21 cellular contexts compared by ENCODE assay signal in genomic region chr2:191574232-191574631, GRCh38.
DNase-seq lines count a peak whose midpoint lies in the region; ATAC-seq, FAIRE-seq and TF ChIP-seq lines count a peak whose summit lies in the region.
"Had no signal": no experiment of that assay in that cellular context is flagged by ENCODE, and none has a peak within 500 bp of the region (broad histone marks: within the 10 kb centered on the region; RNA-seq: fewer than 3 reads in every experiment).

No MANE protein-coding gene starts in this region.

- H3K36me3 Mint-ChIP-seq in activated CD4-positive, alpha-beta T cell treated with anti-CD3 and anti-CD28 coated beads, Interleukin-2, amount 10 ng/mL, durations not matched to agents 24 days and 14 days (ENCODE audit: low read depth), result no peaks in the 10 kb centered on the region
- no peaks in the 10 kb centered on the region for H3K36me3 Mint-ChIP-seq in activated T-helper 2 cell treated with anti-CD3 and anti-CD28 coated beads, Interferon-gamma antibody, Interleukin-2, Interleukin-4, amounts not matched to agents 10 μg/mL and 5 μg/mL and 100 μg/mL, durations not matched to agents 14 hours and 24 hours and 36 hours (ENCODE audit: low read depth)
- H3K36me3 Mint-ChIP-seq: IgD-negative memory B cell had no signal

- CTCF ChIA-PET in K562 (lab: Yijun Ruan, JAX; ENCODE audit: low intra/inter-chr PET ratio), result no interaction called here

- TF ChIP-seq EP300 in K562 (IDR thresholded peaks at IDR 0.05; ENCODE audit: low read length), result no peak

- H3K4me1 ChIP-seq in K562 (replicated peaks in 1 of 2; ENCODE audit: control insufficient read depth in 2 of 2, insufficient read depth in 2 of 2, low read length in 2 of 2) (peaks cover 0 to 16% of the 10 kb centered on the region in 2 experiments; a peak in 2 of 5 replicates), mucosa of descending colon (ENCODE audit: low read depth) (no peaks in the 10 kb centered on the region)
- H3K4me1 ChIP-seq: prostate gland had no signal

- H3K9me1 ChIP-seq in K562 (ENCODE audit: control insufficient read depth, insufficient read depth, low read length), result no peaks in the 10 kb centered on the region

- TF ChIP-seq POLR2A in K562 (conservative IDR thresholded peaks at IDR 0.05), result no peak

- in situ Hi-C loops in K562 (cut with MboI), result no loop called here

- no TSS peak for BruUV-seq in K562 (replicated peaks; lab: Mats Ljungman, UMichigan)

- H3K27me3 Mint-ChIP-seq in activated CD4-positive, alpha-beta T cell treated with anti-CD3 and anti-CD28 coated beads, Interleukin-2, amount 10 ng/mL, durations not matched to agents 24 days and 14 days, result peaks cover 9% of the 10 kb centered on the region
- H3K27me3 Mint-ChIP-seq in activated T-helper 2 cell treated with anti-CD3 and anti-CD28 coated beads, Interferon-gamma antibody, Interleukin-2, Interleukin-4, amounts not matched to agents 10 μg/mL and 5 μg/mL and 100 μg/mL, durations not matched to agents 14 hours and 24 hours and 36 hours (ENCODE audit: low read depth), result peaks cover 31% of the 10 kb centered on the region
- H3K27me3 Mint-ChIP-seq: IgD-negative memory B cell had no signal

- H3K79me2 ChIP-seq in K562 (ENCODE audit: control insufficient read depth, insufficient read depth, low read length), result no peaks in the 10 kb centered on the region

- POLR2A ChIA-PET in K562 (lab: Yijun Ruan, JAX), result interaction anchor here (0.7 to 2.1 kb wide), 2 partner anchors 11 to 104 kb away, joined by 3 to 8 read pairs; partner anchors contain the start of gene NABP1

- TF ChIP-seq CTCF in K562 (IDR thresholded peaks at IDR 0.05 in 2 of 3, conservative IDR thresholded peaks at IDR 0.05 in 1 of 3; ENCODE audit: insufficient read depth in 2 of 3, low read depth in 1 of 3, low read length in 3 of 3) (no peak), mucosa of descending colon (IDR thresholded peaks at IDR 0.05) (no peak)

- no peaks in the 10 kb centered on the region for H3K9me3 ChIP-seq in K562 (replicated peaks; ENCODE audit: control insufficient read depth, insufficient read depth, low read depth, low read length)
- H3K9me3 ChIP-seq in mucosa of descending colon, result no peaks in the 10 kb centered on the region
- H3K9me3 ChIP-seq: prostate gland had no signal

- no peaks in the 10 kb centered on the region for H4K20me1 ChIP-seq in K562 (replicated peaks; ENCODE audit: control insufficient read depth, insufficient read depth, low read length)

- no peak for FAIRE-seq in K562 (lab: Jason Lieb, UNC)
- FAIRE-seq: islet of Langerhans had no signal

- no peak for DNase-seq in activated CD4-positive, alpha-beta T cell treated with anti-CD3 and anti-CD28 coated beads, Interleukin-2, amount 10 ng/mL, durations not matched to agents 24 days and 14 days
- DNase-seq in activated CD4-positive, alpha-beta T cell treated with anti-CD3 and anti-CD28 coated beads, Interleukin-2, amount 50 U/mL, for 1 hour, result no peak
- DNase-seq in NCI-H226 (peak; percentile 40), K562 (ENCODE audit: extremely low read depth in 1 of 4, low spot score in 3 of 4) (no peak), renal cortical epithelial cell (ENCODE audit: low read depth) (peak; percentile 60), mucosa of descending colon (no peak)
- no peak for DNase-seq in activated T-helper 2 cell treated with anti-CD3 and anti-CD28 coated beads, Interferon-gamma antibody, Interleukin-2, Interleukin-4, amounts not matched to agents 10 μg/mL and 5 μg/mL and 100 μg/mL, durations not matched to agents 14 hours and 24 hours and 36 hours (ENCODE audit: low spot score)
- DNase-seq in activated CD8-positive, alpha-beta memory T cell treated with anti-CD3 and anti-CD28 coated beads, Interleukin-2, amount 50 U/mL, for 4 hours, result no peak
- DNase-seq: 8988T; activated CD8-positive, alpha-beta T cell treated with anti-CD3 and anti-CD28 coated beads for 36 hours; amygdala; effector CD4-positive, alpha-beta T cell; NCI-H187; stimulated activated CD4-positive, alpha-beta T cell treated with anti-CD3 and anti-CD28 coated beads, Interleukin-4, amount 100 ng/mL, for 24 hours; T-helper 1 cell had no signal

- no peak overlapping the region for H3K9ac ChIP-seq in K562 (ENCODE audit: insufficient read depth in 1 of 2, low read depth in 2 of 2, low read length in 2 of 2)

- 0 out of 2 replicates have a peak overlapping the region, but pooled peaks have one; percentile 27 for H2AFZ ChIP-seq in K562 (ENCODE audit: low read depth, low read length)

- H3K4me2 ChIP-seq in K562 (ENCODE audit: insufficient read depth, low read length), result no peak overlapping the region
- H3K4me2 ChIP-seq: smooth muscle cell had no signal

- 54% methylated on average over 2 of the region's 2 CpGs for WGBS in K562 (ENCODE audit: insufficient coverage, low coverage, missing lambda C conversion rate)

- H3K4me3 Mint-ChIP-seq in activated CD4-positive, alpha-beta T cell treated with anti-CD3 and anti-CD28 coated beads, Interleukin-2, amount 10 ng/mL, durations not matched to agents 24 days and 14 days, result no peak overlapping the region
- no peak overlapping the region for H3K4me3 Mint-ChIP-seq in activated T-helper 2 cell treated with anti-CD3 and anti-CD28 coated beads, Interferon-gamma antibody, Interleukin-2, Interleukin-4, amounts not matched to agents 10 μg/mL and 5 μg/mL and 100 μg/mL, durations not matched to agents 14 hours and 24 hours and 36 hours (ENCODE audit: low read depth)
- H3K4me3 Mint-ChIP-seq: activated CD8-positive, alpha-beta T cell treated with anti-CD3 and anti-CD28 coated beads for 36 hours; IgD-negative memory B cell had no signal

- peak overlapping the region; percentile 83 for H3K27ac Mint-ChIP-seq in activated CD4-positive, alpha-beta T cell treated with anti-CD3 and anti-CD28 coated beads, Interleukin-2, amount 10 ng/mL, durations not matched to agents 24 days and 14 days
- no peak overlapping the region for H3K27ac Mint-ChIP-seq in activated T-helper 2 cell treated with anti-CD3 and anti-CD28 coated beads, Interferon-gamma antibody, Interleukin-2, Interleukin-4, amounts not matched to agents 10 μg/mL and 5 μg/mL and 100 μg/mL, durations not matched to agents 14 hours and 24 hours and 36 hours
- H3K27ac Mint-ChIP-seq: activated CD8-positive, alpha-beta T cell treated with anti-CD3 and anti-CD28 coated beads for 36 hours; IgD-negative memory B cell had no signal

- H3K36me3 ChIP-seq in K562 (ENCODE audit: control insufficient read depth, insufficient read depth, low read length) (no peaks in the 10 kb centered on the region; the same call in 2 of the 3 replicates), mucosa of descending colon (ENCODE audit: low read depth) (no peaks in the 10 kb centered on the region)
- H3K36me3 ChIP-seq: prostate gland, WERI-Rb-1 had no signal

- H3K4me1 Mint-ChIP-seq in activated CD4-positive, alpha-beta T cell treated with anti-CD3 and anti-CD28 coated beads, Interleukin-2, amount 10 ng/mL, durations not matched to agents 24 days and 14 days, result peaks cover 41% of the 10 kb centered on the region
- H3K4me1 Mint-ChIP-seq in activated T-helper 2 cell treated with anti-CD3 and anti-CD28 coated beads, Interferon-gamma antibody, Interleukin-2, Interleukin-4, amounts not matched to agents 10 μg/mL and 5 μg/mL and 100 μg/mL, durations not matched to agents 14 hours and 24 hours and 36 hours (ENCODE audit: low read depth), result peaks cover 36% of the 10 kb centered on the region

- no peaks in the 10 kb centered on the region for H3K27me3 ChIP-seq in K562 (ENCODE audit: control insufficient read depth in 2 of 2, insufficient read depth in 2 of 2, low read length in 2 of 2)

- no peak overlapping the region for H3K27ac ChIP-seq in K562 (ENCODE audit: extremely low read depth, low read depth, low read length)
- H3K27ac ChIP-seq: C4-2B, prostate gland, WERI-Rb-1 had no signal

- H3K9me3 Mint-ChIP-seq in activated CD4-positive, alpha-beta T cell treated with anti-CD3 and anti-CD28 coated beads, Interleukin-2, amount 10 ng/mL, durations not matched to agents 24 days and 14 days, result no peaks in the 10 kb centered on the region
- H3K9me3 Mint-ChIP-seq in activated T-helper 2 cell treated with anti-CD3 and anti-CD28 coated beads, Interferon-gamma antibody, Interleukin-2, Interleukin-4, amounts not matched to agents 10 μg/mL and 5 μg/mL and 100 μg/mL, durations not matched to agents 14 hours and 24 hours and 36 hours, result no peaks in the 10 kb centered on the region
- H3K9me3 Mint-ChIP-seq: activated CD8-positive, alpha-beta T cell treated with anti-CD3 and anti-CD28 coated beads for 36 hours; IgD-negative memory B cell had no signal

- H3K4me3 ChIP-seq in K562, result no peak overlapping the region
- H3K4me3 ChIP-seq in mucosa of descending colon, result no peak overlapping the region
- H3K4me3 ChIP-seq: prostate gland, smooth muscle cell had no signal

- ATAC-seq in K562, result no peak
- no peak for ATAC-seq in mucosa of descending colon
- ATAC-seq: activated CD8-positive, alpha-beta T cell treated with anti-CD3 and anti-CD28 coated beads for 36 hours had no signal

- intact Hi-C loops in activated CD4-positive, alpha-beta T cell treated with anti-CD3 and anti-CD28 coated beads, Interleukin-2, amount 10 ng/mL, durations not matched to agents 24 days and 14 days (cut with micrococcal nuclease), result loop anchor here (5.0 kb wide), 1 partner anchor 103 kb away; the partner anchor contains the start of gene NABP1
- intact Hi-C loops in K562 (cut with micrococcal nuclease) (loop anchor here (10.0 kb wide), 1 partner anchor 261 kb away; no protein-coding TSS in a partner anchor), mucosa of descending colon (cut with DNase I, micrococcal nuclease) (no loop called here)
- intact Hi-C loops in activated T-helper 2 cell treated with anti-CD3 and anti-CD28 coated beads, Interferon-gamma antibody, Interleukin-2, Interleukin-4, amounts not matched to agents 10 μg/mL and 5 μg/mL and 100 μg/mL, durations not matched to agents 14 hours and 24 hours and 36 hours (cut with micrococcal nuclease), result no loop called here

- TF ChIP-seq RAD21 in K562 (CRISPR knock-in tag; conservative IDR thresholded peaks at IDR 0.05 in 1 of 2, IDR thresholded peaks at IDR 0.05 in 1 of 2), result no peak

TF ChIP-seq in K562, 482 proteins besides CTCF, POLR2A, EP300 and RAD21 (continues in another document):
- TF ChIP-seq ZNF766 (CRISPR knock-in tag; conservative IDR thresholded peaks at IDR 0.05) (no peak), NFE2L1 (tag; IDR thresholded peaks at IDR 0.05; ENCODE audit: borderline replicate concordance, low read depth) (no peak), NR1H2 (CRISPR knock-in tag; IDR thresholded peaks at IDR 0.05) (no peak), TRIM28 (IDR thresholded peaks at IDR 0.05) (no peak), ETV1 (tag; conservative IDR thresholded peaks at IDR 0.05; ENCODE audit: low read depth) (no peak), NRF1 (conservative IDR thresholded peaks at IDR 0.05 in 1 of 2, IDR thresholded peaks at IDR 0.05 in 1 of 2) (no peak), SMARCA5 (IDR thresholded peaks at IDR 0.05) (no peak)

Comparison
In these comparisons a context has a peak if more than half of its experiments do, and no peak if none do; other contexts are left out.
1. DNase-seq: peak in NCI-H226 (single experiment) and renal cortical epithelial cell (single experiment); none in activated CD4-positive, alpha-beta T cell treated with anti-CD3 and anti-CD28 coated beads, Interleukin-2, amount 10 ng/mL, durations not matched to agents 24 days and 14 days (single experiment), activated CD4-positive, alpha-beta T cell treated with anti-CD3 and anti-CD28 coated beads, Interleukin-2, amount 50 U/mL, for 1 hour (single experiment), K562 (0 of 4), activated T-helper 2 cell treated with anti-CD3 and anti-CD28 coated beads, Interferon-gamma antibody, Interleukin-2, Interleukin-4, amounts not matched to agents 10 μg/mL and 5 μg/mL and 100 μg/mL, durations not matched to agents 14 hours and 24 hours and 36 hours (single experiment), activated CD8-positive, alpha-beta memory T cell treated with anti-CD3 and anti-CD28 coated beads, Interleukin-2, amount 50 U/mL, for 4 hours (single experiment) and mucosa of descending colon (0 of 3).
2. intact Hi-C loops: an anchor here in activated CD4-positive, alpha-beta T cell treated with anti-CD3 and anti-CD28 coated beads, Interleukin-2, amount 10 ng/mL, durations not matched to agents 24 days and 14 days (5.0 kb wide) and K562 (10.0 kb wide); none called in activated T-helper 2 cell treated with anti-CD3 and anti-CD28 coated beads, Interferon-gamma antibody, Interleukin-2, Interleukin-4, amounts not matched to agents 10 μg/mL and 5 μg/mL and 100 μg/mL, durations not matched to agents 14 hours and 24 hours and 36 hours and mucosa of descending colon.